Comparison of ENCODE assay signal across 9 cellular contexts in the genomic region with DNA sequence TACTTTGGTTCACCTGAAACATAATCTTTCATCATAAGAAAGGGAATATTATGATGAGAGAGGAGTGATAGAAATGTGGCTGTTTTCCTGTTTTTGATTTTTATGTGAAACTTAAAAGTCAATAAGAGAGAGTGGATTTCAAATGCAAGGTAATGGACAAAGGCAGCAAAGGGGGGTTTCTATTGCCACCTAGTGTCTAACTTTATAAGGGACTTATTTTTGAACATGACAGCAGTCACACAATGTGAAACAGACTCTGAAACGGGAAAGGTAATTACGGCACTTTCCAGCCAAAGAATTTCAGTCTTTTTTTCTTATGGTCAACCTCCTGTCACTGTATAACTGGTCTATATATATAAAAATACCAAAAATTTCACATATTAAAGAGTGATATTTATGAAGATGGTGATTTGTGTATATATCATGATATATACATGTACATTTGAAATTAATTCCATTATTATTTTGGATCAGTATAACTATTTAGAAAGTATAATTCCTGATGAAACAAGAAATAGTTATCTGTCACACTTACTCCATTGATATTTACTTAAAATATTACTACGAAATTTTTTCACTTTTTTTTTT.
A peak's percentile ranks its signal among the peaks of the same experiment; 100 is the strongest.
DNase-seq lines count a peak whose midpoint lies in the region; ATAC-seq and TF ChIP-seq lines count a peak whose summit lies in the region.
"Had no signal": no experiment of that assay in that cellular context is flagged by ENCODE, and none has a peak within 500 bp of the region (broad histone marks: within the 10 kb centered on the region; RNA-seq: fewer than 3 reads in every experiment).

No MANE protein-coding gene starts in this region.

- H3K36me3 Mint-ChIP-seq in stimulated activated memory B cell treated with anti-CD40 and anti-IgM and Interleukin-4, amounts not matched to agents 10 μg/mL and 1 μg/mL and 100 μg/mL, for 72 hours: no peaks in the 10 kb centered on the region

- TF ChIP-seq POLR2A in body of pancreas (IDR thresholded peaks at IDR 0.05): no peak

- no peak overlapping the region for H3K4me3 ChIP-seq in body of pancreas

- peak; percentile 77 for ATAC-seq in HG03108 (IDR thresholded peaks at IDR 0.05; ENCODE audit: unreplicated experiment)
- ATAC-seq in body of pancreas: peak; percentile 70
- ATAC-seq in left lobe of liver: peak; percentile 86
- ATAC-seq in stimulated activated memory B cell treated with anti-CD40 and anti-IgM and Interleukin-4, amounts not matched to agents 10 μg/mL and 1 μg/mL and 100 μg/mL, for 72 hours: no peak

- no peak overlapping the region for H3K4me3 Mint-ChIP-seq in stimulated activated memory B cell treated with anti-CD40 and anti-IgM and Interleukin-4, amounts not matched to agents 10 μg/mL and 1 μg/mL and 100 μg/mL, for 72 hours
- H3K4me3 Mint-ChIP-seq: T-helper 1 cell treated with Interleukin-12 subunit alpha and Interleukin-12 subunit beta and Interleukin-4 antibody, amounts not matched to agents 30 μg/mL and 1 μg/mL, for 36 hours had no signal

- WGBS in body of pancreas, 2 donors: 5 to 7% methylated on average over 3 of the region's 3 CpGs

- H3K9me3 Mint-ChIP-seq in stimulated activated memory B cell treated with anti-CD40 and anti-IgM and Interleukin-4, amounts not matched to agents 10 μg/mL and 1 μg/mL and 100 μg/mL, for 72 hours: no peaks in the 10 kb centered on the region
- H3K9me3 Mint-ChIP-seq: T-helper 1 cell treated with Interleukin-12 subunit alpha and Interleukin-12 subunit beta and Interleukin-4 antibody, amounts not matched to agents 30 μg/mL and 1 μg/mL, for 36 hours had no signal

- H3K4me1 Mint-ChIP-seq in stimulated activated memory B cell treated with anti-CD40 and anti-IgM and Interleukin-4, amounts not matched to agents 10 μg/mL and 1 μg/mL and 100 μg/mL, for 72 hours: no peaks in the 10 kb centered on the region

- DNase-seq in COR-L47 (lab: John Stamatoyannopoulos, UW) (peak; percentile 49), GM19238 (ENCODE audit: insufficient read length, low spot score) (peak; percentile 1), NCI-H345 treated with DMSO at 0.1 percent for 48 hours (lab: John Stamatoyannopoulos, UW; ENCODE audit: unreplicated experiment) (peak; percentile 14), body of pancreas (no peak), left lobe of liver (ENCODE audit: low spot score) (no peak), activated gamma-delta T cell (lab: John Stamatoyannopoulos, UW) (no peak)

- no peaks in the 10 kb centered on the region for H3K4me1 ChIP-seq in body of pancreas

- intact Hi-C loops in body of pancreas (cut with DNase I): no loop called here

- TF ChIP-seq CTCF in body of pancreas (IDR thresholded peaks at IDR 0.05): peak; percentile 33 to 62 (median 50)

- no peaks in the 10 kb centered on the region for H3K9me3 ChIP-seq in body of pancreas

- no peak overlapping the region for H3K27ac ChIP-seq in body of pancreas

- H3K27me3 ChIP-seq in body of pancreas: peaks cover 0 to 6% of the 10 kb centered on the region in 2 donors

- no peak overlapping the region for H3K27ac Mint-ChIP-seq in stimulated activated memory B cell treated with anti-CD40 and anti-IgM and Interleukin-4, amounts not matched to agents 10 μg/mL and 1 μg/mL and 100 μg/mL, for 72 hours
- H3K27ac Mint-ChIP-seq: T-helper 1 cell treated with Interleukin-12 subunit alpha and Interleukin-12 subunit beta and Interleukin-4 antibody, amounts not matched to agents 30 μg/mL and 1 μg/mL, for 36 hours had no signal

- no peaks in the 10 kb centered on the region for H3K36me3 ChIP-seq in body of pancreas (replicated peaks in 1 of 2; ENCODE audit: insufficient read depth in 1 of 2, low read depth in 2 of 2)

- H3K27me3 Mint-ChIP-seq in stimulated activated memory B cell treated with anti-CD40 and anti-IgM and Interleukin-4, amounts not matched to agents 10 μg/mL and 1 μg/mL and 100 μg/mL, for 72 hours: peaks cover 9% of the 10 kb centered on the region

Comparison
In these comparisons a context has a peak if more than half of its experiments do, and no peak if none do; other contexts are left out.
1. DNase-seq: peak in COR-L47 (single experiment), GM19238 (single experiment) and NCI-H345 treated with DMSO at 0.1 percent for 48 hours (single experiment); none in body of pancreas (0 of 4), left lobe of liver (single experiment) and activated gamma-delta T cell (single experiment).